Comparison of ENCODE assay signal across 8 cellular contexts in the genomic region with DNA sequence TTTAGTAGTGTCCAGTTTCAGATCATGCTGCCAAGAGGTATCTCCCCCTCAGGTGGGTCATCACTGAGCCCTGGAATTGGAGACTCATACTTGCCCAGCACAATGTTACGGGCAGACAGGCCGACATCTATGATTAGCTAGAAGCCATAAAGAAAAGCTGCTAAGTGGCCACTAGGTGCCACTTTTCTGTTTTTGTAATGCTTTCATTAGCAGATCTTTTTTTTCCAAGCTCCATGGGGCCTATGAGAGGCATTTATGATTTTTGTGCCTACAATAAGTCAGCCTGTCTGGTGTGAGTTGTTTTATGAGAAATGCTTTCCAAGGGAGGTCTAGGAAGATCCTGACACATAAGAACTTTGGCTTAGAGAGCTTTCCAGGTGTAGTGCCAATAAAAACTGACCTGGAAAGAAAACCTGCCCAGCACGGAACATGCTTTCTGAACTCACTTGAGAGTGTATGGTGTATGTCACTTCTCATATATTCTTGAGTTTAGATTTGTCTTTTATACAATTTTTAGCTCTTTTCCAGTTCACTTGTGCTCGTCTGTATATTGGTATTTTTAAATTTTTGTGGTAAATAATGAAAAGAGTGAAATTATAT. TPM values are rescaled to one million over a fixed set of nuclear protein-coding genes. Genes with fewer than 3 reads are reported as not detected.
DNase-seq lines count a peak whose midpoint lies in the region; ATAC-seq and TF ChIP-seq lines count a peak whose summit lies in the region.

No MANE protein-coding gene starts in this region.

- peak; percentile 56 to 65 for TF ChIP-seq CTCF in mammary epithelial cell (conservative IDR thresholded peaks at IDR 0.05 in 1 of 2, IDR thresholded peaks at IDR 0.05 in 1 of 2; ENCODE audit: extremely low read depth in 1 of 2, insufficient read depth in 1 of 2, low read depth in 1 of 2, low read length in 2 of 2)

- no peaks in the 10 kb centered on the region for H3K27me3 ChIP-seq in mammary epithelial cell (ENCODE audit: insufficient read depth, low read length)

- H3K4me3 ChIP-seq in mammary epithelial cell (replicated peaks in 1 of 3; ENCODE audit: insufficient read depth in 1 of 3, low read depth in 2 of 3, low read length in 3 of 3) = no peak overlapping the region

- no peaks in the 10 kb centered on the region for H4K20me1 ChIP-seq in mammary epithelial cell (ENCODE audit: insufficient read depth, low read length)

- CTCF ChIA-PET in mammary epithelial cell (lab: Charles Lee; ENCODE audit: low non-redundant PET) = interaction anchor here (0.6 to 1.0 kb wide), 3 partner anchors 99 to 773 kb away, joined by 4 to 9 read pairs (median 4); partner anchors contain the start of gene PPFIBP1

- H3K36me3 ChIP-seq in mammary epithelial cell (ENCODE audit: insufficient read depth, low read length) = no peaks in the 10 kb centered on the region

- in situ Hi-C loops in mammary epithelial cell (cut with MboI; ENCODE audit: low sequenced_read_pairs in 2 of 2) = loop anchor here (10.0 kb wide), 1 partner anchor 220 kb away; no protein-coding TSS in a partner anchor

- H3K4me1 ChIP-seq in mammary epithelial cell (ENCODE audit: insufficient read depth, low read length) = peaks cover 3% of the 10 kb centered on the region

- H2AFZ ChIP-seq in mammary epithelial cell (ENCODE audit: low read depth, low read length) = no peak overlapping the region

- H3K27ac ChIP-seq in mammary epithelial cell (ENCODE audit: insufficient read depth, low read depth, low read length) = no peak overlapping the region

- 70% methylated on average over 4 of the region's 4 CpGs for WGBS in mammary epithelial cell (ENCODE audit: low coverage, missing lambda C conversion rate)

- ATAC-seq in left lobe of liver (peak; percentile 99), GM21619 (IDR thresholded peaks at IDR 0.05; ENCODE audit: unreplicated experiment) (no peak)

- no TSS peak for BruUV-seq in mammary epithelial cell (replicated peaks; lab: Mats Ljungman, UMichigan)

- dilution Hi-C loops in mammary epithelial cell (cut with HindIII; ENCODE audit: low sequenced_read_pairs) = no loop called here

- DNase-seq in NCI-H748 (lab: John Stamatoyannopoulos, UW; ENCODE audit: unreplicated experiment) (peak; percentile 17), NCI-H748 treated with DMSO at 0.1 percent for 48 hours (lab: John Stamatoyannopoulos, UW) (no peak), NCI-H1694 treated with DMSO at 0.1 percent for 48 hours (lab: John Stamatoyannopoulos, UW) (peak; percentile 39), mammary epithelial cell (peak; percentile 38), left lobe of liver (ENCODE audit: low spot score) (no peak), NCI-H524 treated with DMSO at 0.1 percent for 48 hours (lab: John Stamatoyannopoulos, UW) (no peak)
- DNase-seq in activated CD4-positive, CD25-positive, alpha-beta regulatory T cell treated with anti-CD3 and anti-CD28 coated beads, Interleukin-2, amount 50 U/mL, for 72 hours = no peak

- H3K79me2 ChIP-seq in mammary epithelial cell (ENCODE audit: insufficient read depth, low read length) = no peaks in the 10 kb centered on the region

- H3K4me2 ChIP-seq in mammary epithelial cell (ENCODE audit: insufficient read depth, low read depth, low read length) = no peak overlapping the region

- intact Hi-C loops in mammary epithelial cell (cut with micrococcal nuclease) = loop anchor here (1.0 kb wide), 4 partner anchors 100 to 279 kb away; partner anchors contain the start of gene PPFIBP1

- no peaks in the 10 kb centered on the region for H3K9me3 ChIP-seq in mammary epithelial cell (replicated peaks; ENCODE audit: insufficient read depth, low read length)

- no peak overlapping the region for H3K9ac ChIP-seq in mammary epithelial cell (ENCODE audit: insufficient read depth, low read length)

RNA-seq across cellular contexts. Expression of gene SMCO2, which starts 21.8 kb away (rescaled TPM):
- under 1 TPM in 1 of 2 donors, not detected in 1; 0.28 TPM for total RNA-seq in mammary epithelial cell
- 0.07 TPM for polyA plus RNA-seq in mammary epithelial cell
- polyA minus RNA-seq in mammary epithelial cell = not detected
- not detected for total RNA-seq in left lobe of liver

Comparison
In these comparisons a context has a peak if more than half of its experiments do, and no peak if none do; other contexts are left out.
1. DNase-seq: peak in NCI-H748 (single experiment), NCI-H1694 treated with DMSO at 0.1 percent for 48 hours (single experiment) and mammary epithelial cell (single experiment); none in NCI-H748 treated with DMSO at 0.1 percent for 48 hours (single experiment), left lobe of liver (single experiment), NCI-H524 treated with DMSO at 0.1 percent for 48 hours (single experiment) and activated CD4-positive, CD25-positive, alpha-beta regulatory T cell treated with anti-CD3 and anti-CD28 coated beads, Interleukin-2, amount 50 U/mL, for 72 hours (single experiment).